ENCODE assay signal across 15 cellular contexts in the genomic region with DNA sequence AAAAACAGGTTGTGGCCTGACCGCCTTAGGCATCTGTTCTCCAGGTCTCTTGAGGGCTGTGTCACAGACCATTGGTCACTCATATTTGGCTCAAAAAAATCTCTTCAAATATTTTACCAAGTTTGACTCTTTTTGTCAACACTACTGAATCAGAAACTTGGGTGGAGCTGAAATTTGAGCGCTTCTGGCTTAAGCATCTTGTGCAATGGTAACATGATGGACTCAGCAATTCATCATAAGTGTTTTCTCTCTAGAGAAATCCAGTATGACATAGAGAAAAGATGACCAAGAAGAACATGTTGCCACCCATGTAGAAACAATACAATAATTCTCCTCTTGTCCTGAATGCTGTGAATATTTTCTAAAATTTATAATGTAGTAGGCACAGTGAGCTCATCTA.
"Had no signal": no experiment of that assay in that cellular context is flagged by ENCODE, and none has a peak within 500 bp of the region (broad histone marks: within the 10 kb centered on the region; RNA-seq: fewer than 3 reads in every experiment).

No MANE protein-coding gene starts in this region.

- H3K27me3 ChIP-seq: stomach had no signal

- FAIRE-seq: urothelium cell line had no signal

- H3K4me3 ChIP-seq: lung, skin epidermis, stomach had no signal

- DNase-seq: activated CD4-positive, alpha-beta T cell treated with anti-CD3 and anti-CD28 coated beads for 4 hours; activated CD8-positive, alpha-beta memory T cell treated with anti-CD3 and anti-CD28 coated beads, Interleukin-2, amount 50 U/mL, for 4 hours; activated CD8-positive, alpha-beta T cell treated with anti-CD3 and anti-CD28 coated beads for 36 hours; activated naive CD4-positive, alpha-beta T cell; activated T-cell treated with anti-CD3 and anti-CD28 coated beads, Interleukin-2, amount 50 U/mL, for 72 hours; dermis blood vessel endothelial cell; immature natural killer cell; left cardiac atrium; naive thymus-derived CD4-positive, alpha-beta T cell; posterior cingulate gyrus; stomach had no signal

- ATAC-seq: activated CD8-positive, alpha-beta T cell treated with anti-CD3 and anti-CD28 coated beads for 36 hours; activated T-cell treated with anti-CD3 and anti-CD28 coated beads, Interleukin-2, amount 50 U/mL, for 72 hours; esophagus mucosa; left cardiac atrium; naive thymus-derived CD4-positive, alpha-beta T cell had no signal

- H3K4me1 ChIP-seq: stomach had no signal

- H3K36me3 ChIP-seq: stomach had no signal

- H3K9me3 ChIP-seq: stomach had no signal

- H3K27ac ChIP-seq: skin epidermis, stomach had no signal
